In genomic region chr2:240868286-240869108, GRCh38 we compare ENCODE assay signal across 1 cellular context.
TF ChIP-seq lines count a peak whose summit lies in the region.

TSS of gene AGXT (plus strand) at chr2:240868824. CDS start at chr2:240868866, 42 bp downstream.

TF ChIP-seq in HepG2, 621 proteins besides CTCF, POLR2A, EP300 and RAD21 (continued from another document and continues in another):
- TF ChIP-seq, protein P1, sequence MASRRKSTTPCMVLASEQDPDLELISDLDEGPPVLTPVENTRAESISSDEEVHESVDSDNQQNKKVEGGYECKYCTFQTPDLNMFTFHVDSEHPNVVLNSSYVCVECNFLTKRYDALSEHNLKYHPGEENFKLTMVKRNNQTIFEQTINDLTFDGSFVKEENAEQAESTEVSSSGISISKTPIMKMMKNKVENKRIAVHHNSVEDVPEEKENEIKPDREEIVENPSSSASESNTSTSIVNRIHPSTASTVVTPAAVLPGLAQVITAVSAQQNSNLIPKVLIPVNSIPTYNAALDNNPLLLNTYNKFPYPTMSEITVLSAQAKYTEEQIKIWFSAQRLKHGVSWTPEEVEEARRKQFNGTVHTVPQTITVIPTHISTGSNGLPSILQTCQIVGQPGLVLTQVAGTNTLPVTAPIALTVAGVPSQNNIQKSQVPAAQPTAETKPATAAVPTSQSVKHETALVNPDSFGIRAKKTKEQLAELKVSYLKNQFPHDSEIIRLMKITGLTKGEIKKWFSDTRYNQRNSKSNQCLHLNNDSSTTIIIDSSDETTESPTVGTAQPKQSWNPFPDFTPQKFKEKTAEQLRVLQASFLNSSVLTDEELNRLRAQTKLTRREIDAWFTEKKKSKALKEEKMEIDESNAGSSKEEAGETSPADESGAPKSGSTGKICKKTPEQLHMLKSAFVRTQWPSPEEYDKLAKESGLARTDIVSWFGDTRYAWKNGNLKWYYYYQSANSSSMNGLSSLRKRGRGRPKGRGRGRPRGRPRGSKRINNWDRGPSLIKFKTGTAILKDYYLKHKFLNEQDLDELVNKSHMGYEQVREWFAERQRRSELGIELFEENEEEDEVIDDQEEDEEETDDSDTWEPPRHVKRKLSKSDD (CRISPR knock-in tag; IDR thresholded peaks at IDR 0.05; ENCODE audit: low read depth): no peak
- TF ChIP-seq ZSCAN31 (CRISPR knock-in tag; IDR thresholded peaks at IDR 0.05; ENCODE audit: low read depth): peak; percentile 55
- peak; percentile 42 for TF ChIP-seq ZNF883 (CRISPR knock-in tag; IDR thresholded peaks at IDR 0.05; ENCODE audit: not compliant biosample characterization)
- peak; percentile 50 for TF ChIP-seq FOXA3 (CRISPR knock-in tag; IDR thresholded peaks at IDR 0.05)
- TF ChIP-seq MIXL1 (CRISPR knock-in tag; IDR thresholded peaks at IDR 0.05): no peak; the same call in 1 of the 2 replicates
- TF ChIP-seq CBX1 (IDR thresholded peaks at IDR 0.05; ENCODE audit: low read depth): no peak
- TF ChIP-seq PITX1 (CRISPR knock-in tag; IDR thresholded peaks at IDR 0.05): peak; percentile 91
- TF ChIP-seq ZNF331 (CRISPR knock-in tag; IDR thresholded peaks at IDR 0.05): peak; percentile 62; the same call in 1 of the 2 replicates
- peak; percentile 81 for TF ChIP-seq ASH2L (IDR thresholded peaks at IDR 0.05; ENCODE audit: insufficient read length, low read depth, low read length)
- TF ChIP-seq ATRX (CRISPR knock-in tag; IDR thresholded peaks at IDR 0.05; ENCODE audit: borderline replicate concordance): no peak
- no peak; the same call in 1 of the 2 replicates for TF ChIP-seq ZMAT3 (CRISPR knock-in tag; conservative IDR thresholded peaks at IDR 0.05)
- TF ChIP-seq ZNF251 (CRISPR knock-in tag; IDR thresholded peaks at IDR 0.05): no peak
- TF ChIP-seq ZNF616 (CRISPR knock-in tag; IDR thresholded peaks at IDR 0.05; ENCODE audit: low read depth): peak; percentile 59; the same call in 1 of the 2 replicates
- no peak for TF ChIP-seq SRSF1 (optimal IDR thresholded peaks at IDR 0.05; ENCODE audit: low read depth, low read length)
- no peak for TF ChIP-seq RARG (CRISPR knock-in tag; IDR thresholded peaks at IDR 0.05; ENCODE audit: low read depth)
- no peak; the same call in 1 of the 2 replicates for TF ChIP-seq DNMT1 (CRISPR knock-in tag; IDR thresholded peaks at IDR 0.05)
- TF ChIP-seq ZNF263 (CRISPR knock-in tag; IDR thresholded peaks at IDR 0.05): peak; percentile 87
- no peak for TF ChIP-seq MBD4 (IDR thresholded peaks at IDR 0.05; ENCODE audit: borderline replicate concordance, low read length)
- TF ChIP-seq ARNTL (CRISPR knock-in tag; IDR thresholded peaks at IDR 0.05): peak; percentile 86
- no peak for TF ChIP-seq LCORL (IDR thresholded peaks at IDR 0.05)
- peak; percentile 89 for TF ChIP-seq LCORL (CRISPR knock-in tag; IDR thresholded peaks at IDR 0.05)
- peak; percentile 57; the same call in 1 of the 2 replicates for TF ChIP-seq ZNF547 (CRISPR knock-in tag; IDR thresholded peaks at IDR 0.05)
- peak; percentile 75; the same call in 1 of the 2 replicates for TF ChIP-seq ZFP37 (CRISPR knock-in tag; IDR thresholded peaks at IDR 0.05; ENCODE audit: borderline replicate concordance)
- TF ChIP-seq ZNF205 (CRISPR knock-in tag; IDR thresholded peaks at IDR 0.05): peak; percentile 16; the same call in 1 of the 2 replicates
- TF ChIP-seq ZNF232 (CRISPR knock-in tag; IDR thresholded peaks at IDR 0.05; ENCODE audit: borderline replicate concordance): peak; percentile 84; the same call in 1 of the 2 replicates
- no peak for TF ChIP-seq PCBP1 (IDR thresholded peaks at IDR 0.05; ENCODE audit: borderline replicate concordance, low read depth, low read length)
- TF ChIP-seq YY1 (IDR thresholded peaks at IDR 0.05; ENCODE audit: insufficient read depth, insufficient replicate concordance, low read depth, low read length): peak; percentile 34
- TF ChIP-seq ZNF224 (CRISPR knock-in tag; IDR thresholded peaks at IDR 0.05): peak; percentile 74; the same call in 1 of the 2 replicates
- peak; percentile 86 for TF ChIP-seq SKIL (CRISPR knock-in tag; IDR thresholded peaks at IDR 0.05; ENCODE audit: borderline replicate concordance)
- peak; percentile 66; the same call in 1 of the 2 replicates for TF ChIP-seq DRAP1 (CRISPR knock-in tag; IDR thresholded peaks at IDR 0.05)
- TF ChIP-seq MLLT10 (CRISPR knock-in tag; IDR thresholded peaks at IDR 0.05): 0 out of 2 replicates have a peak, but pooled peaks have one; percentile 40
- peak; percentile 45 for TF ChIP-seq SIX1 (CRISPR knock-in tag; IDR thresholded peaks at IDR 0.05; ENCODE audit: borderline replicate concordance)
- TF ChIP-seq ELF3 (CRISPR knock-in tag; IDR thresholded peaks at IDR 0.05): peak; percentile 69; the same call in 1 of the 2 replicates
- no peak; the same call in 1 of the 2 replicates for TF ChIP-seq SP2 (CRISPR knock-in tag; IDR thresholded peaks at IDR 0.05)
- peak; percentile 76; the same call in 1 of the 2 replicates for TF ChIP-seq ESRRA (CRISPR knock-in tag; IDR thresholded peaks at IDR 0.05; ENCODE audit: low read depth)
- peak; percentile 83; the same call in 1 of the 2 replicates for TF ChIP-seq ZNF317 (CRISPR knock-in tag; IDR thresholded peaks at IDR 0.05)
- TF ChIP-seq PAX8 (CRISPR knock-in tag; IDR thresholded peaks at IDR 0.05; ENCODE audit: borderline replicate concordance): no peak
- no peak for TF ChIP-seq POLR2AphosphoS2 (IDR thresholded peaks at IDR 0.05; ENCODE audit: low read depth, low read length)
- peak; percentile 78; the same call in 1 of the 2 replicates for TF ChIP-seq NAIF1 (CRISPR knock-in tag; IDR thresholded peaks at IDR 0.05; ENCODE audit: borderline replicate concordance)
- 0 out of 2 replicates have a peak, but pooled peaks have one; percentile 26 for TF ChIP-seq ZNF629 (CRISPR knock-in tag; conservative IDR thresholded peaks at IDR 0.05)
- TF ChIP-seq, protein P2, sequence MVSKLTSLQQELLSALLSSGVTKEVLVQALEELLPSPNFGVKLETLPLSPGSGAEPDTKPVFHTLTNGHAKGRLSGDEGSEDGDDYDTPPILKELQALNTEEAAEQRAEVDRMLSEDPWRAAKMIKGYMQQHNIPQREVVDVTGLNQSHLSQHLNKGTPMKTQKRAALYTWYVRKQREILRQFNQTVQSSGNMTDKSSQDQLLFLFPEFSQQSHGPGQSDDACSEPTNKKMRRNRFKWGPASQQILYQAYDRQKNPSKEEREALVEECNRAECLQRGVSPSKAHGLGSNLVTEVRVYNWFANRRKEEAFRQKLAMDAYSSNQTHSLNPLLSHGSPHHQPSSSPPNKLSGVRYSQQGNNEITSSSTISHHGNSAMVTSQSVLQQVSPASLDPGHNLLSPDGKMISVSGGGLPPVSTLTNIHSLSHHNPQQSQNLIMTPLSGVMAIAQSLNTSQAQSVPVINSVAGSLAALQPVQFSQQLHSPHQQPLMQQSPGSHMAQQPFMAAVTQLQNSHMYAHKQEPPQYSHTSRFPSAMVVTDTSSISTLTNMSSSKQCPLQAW (CRISPR knock-in tag; IDR thresholded peaks at IDR 0.05): peak; percentile 91
- no peak for TF ChIP-seq ZBTB8A (CRISPR knock-in tag; IDR thresholded peaks at IDR 0.05; ENCODE audit: borderline replicate concordance, low read depth)
- no peak for TF ChIP-seq TCF12 (IDR thresholded peaks at IDR 0.05)
- no peak for TF ChIP-seq TCF12 (CRISPR knock-in tag; IDR thresholded peaks at IDR 0.05)
- no peak for TF ChIP-seq JARID2 (CRISPR knock-in tag; IDR thresholded peaks at IDR 0.05; ENCODE audit: insufficient replicate concordance)
- 0 out of 2 replicates have a peak, but pooled peaks have one; percentile 75 for TF ChIP-seq ZNF354B (CRISPR knock-in tag; IDR thresholded peaks at IDR 0.05)
- TF ChIP-seq, protein P3, sequence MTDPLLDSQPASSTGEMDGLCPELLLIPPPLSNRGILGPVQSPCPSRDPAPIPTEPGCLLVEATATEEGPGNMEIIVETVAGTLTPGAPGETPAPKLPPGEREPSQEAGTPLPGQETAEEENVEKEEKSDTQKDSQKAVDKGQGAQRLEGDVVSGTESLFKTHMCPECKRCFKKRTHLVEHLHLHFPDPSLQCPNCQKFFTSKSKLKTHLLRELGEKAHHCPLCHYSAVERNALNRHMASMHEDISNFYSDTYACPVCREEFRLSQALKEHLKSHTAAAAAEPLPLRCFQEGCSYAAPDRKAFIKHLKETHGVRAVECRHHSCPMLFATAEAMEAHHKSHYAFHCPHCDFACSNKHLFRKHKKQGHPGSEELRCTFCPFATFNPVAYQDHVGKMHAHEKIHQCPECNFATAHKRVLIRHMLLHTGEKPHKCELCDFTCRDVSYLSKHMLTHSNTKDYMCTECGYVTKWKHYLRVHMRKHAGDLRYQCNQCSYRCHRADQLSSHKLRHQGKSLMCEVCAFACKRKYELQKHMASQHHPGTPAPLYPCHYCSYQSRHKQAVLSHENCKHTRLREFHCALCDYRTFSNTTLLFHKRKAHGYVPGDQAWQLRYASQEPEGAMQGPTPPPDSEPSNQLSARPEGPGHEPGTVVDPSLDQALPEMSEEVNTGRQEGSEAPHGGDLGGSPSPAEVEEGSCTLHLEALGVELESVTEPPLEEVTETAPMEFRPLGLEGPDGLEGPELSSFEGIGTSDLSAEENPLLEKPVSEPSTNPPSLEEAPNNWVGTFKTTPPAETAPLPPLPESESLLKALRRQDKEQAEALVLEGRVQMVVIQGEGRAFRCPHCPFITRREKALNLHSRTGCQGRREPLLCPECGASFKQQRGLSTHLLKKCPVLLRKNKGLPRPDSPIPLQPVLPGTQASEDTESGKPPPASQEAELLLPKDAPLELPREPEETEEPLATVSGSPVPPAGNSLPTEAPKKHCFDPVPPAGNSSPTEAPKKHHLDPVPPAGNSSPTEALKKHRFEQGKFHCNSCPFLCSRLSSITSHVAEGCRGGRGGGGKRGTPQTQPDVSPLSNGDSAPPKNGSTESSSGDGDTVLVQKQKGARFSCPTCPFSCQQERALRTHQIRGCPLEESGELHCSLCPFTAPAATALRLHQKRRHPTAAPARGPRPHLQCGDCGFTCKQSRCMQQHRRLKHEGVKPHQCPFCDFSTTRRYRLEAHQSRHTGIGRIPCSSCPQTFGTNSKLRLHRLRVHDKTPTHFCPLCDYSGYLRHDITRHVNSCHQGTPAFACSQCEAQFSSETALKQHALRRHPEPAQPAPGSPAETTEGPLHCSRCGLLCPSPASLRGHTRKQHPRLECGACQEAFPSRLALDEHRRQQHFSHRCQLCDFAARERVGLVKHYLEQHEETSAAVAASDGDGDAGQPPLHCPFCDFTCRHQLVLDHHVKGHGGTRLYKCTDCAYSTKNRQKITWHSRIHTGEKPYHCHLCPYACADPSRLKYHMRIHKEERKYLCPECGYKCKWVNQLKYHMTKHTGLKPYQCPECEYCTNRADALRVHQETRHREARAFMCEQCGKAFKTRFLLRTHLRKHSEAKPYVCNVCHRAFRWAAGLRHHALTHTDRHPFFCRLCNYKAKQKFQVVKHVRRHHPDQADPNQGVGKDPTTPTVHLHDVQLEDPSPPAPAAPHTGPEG (CRISPR knock-in tag; IDR thresholded peaks at IDR 0.05): peak; percentile 45; the same call in 1 of the 2 replicates
- no peak for TF ChIP-seq ZNF432 (CRISPR knock-in tag; IDR thresholded peaks at IDR 0.05; ENCODE audit: borderline replicate concordance)
- TF ChIP-seq TCF7L2 (IDR thresholded peaks at IDR 0.05; ENCODE audit: low read depth, low read length): no peak
- no peak; the same call in 1 of the 2 replicates for TF ChIP-seq ZSCAN9 (CRISPR knock-in tag; IDR thresholded peaks at IDR 0.05; ENCODE audit: borderline replicate concordance)
- TF ChIP-seq, protein P4, sequence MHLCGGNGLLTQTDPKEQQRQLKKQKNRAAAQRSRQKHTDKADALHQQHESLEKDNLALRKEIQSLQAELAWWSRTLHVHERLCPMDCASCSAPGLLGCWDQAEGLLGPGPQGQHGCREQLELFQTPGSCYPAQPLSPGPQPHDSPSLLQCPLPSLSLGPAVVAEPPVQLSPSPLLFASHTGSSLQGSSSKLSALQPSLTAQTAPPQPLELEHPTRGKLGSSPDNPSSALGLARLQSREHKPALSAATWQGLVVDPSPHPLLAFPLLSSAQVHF (CRISPR knock-in tag; IDR thresholded peaks at IDR 0.05): no peak
- TF ChIP-seq TAF15 (IDR thresholded peaks at IDR 0.05; ENCODE audit: low read depth, low read length, poor library complexity, severe bottlenecking): no peak
- peak; percentile 94 for TF ChIP-seq BORCS8-MEF2B (CRISPR knock-in tag; IDR thresholded peaks at IDR 0.05)
- TF ChIP-seq MNT (IDR thresholded peaks at IDR 0.05): no peak
- TF ChIP-seq, protein P5, sequence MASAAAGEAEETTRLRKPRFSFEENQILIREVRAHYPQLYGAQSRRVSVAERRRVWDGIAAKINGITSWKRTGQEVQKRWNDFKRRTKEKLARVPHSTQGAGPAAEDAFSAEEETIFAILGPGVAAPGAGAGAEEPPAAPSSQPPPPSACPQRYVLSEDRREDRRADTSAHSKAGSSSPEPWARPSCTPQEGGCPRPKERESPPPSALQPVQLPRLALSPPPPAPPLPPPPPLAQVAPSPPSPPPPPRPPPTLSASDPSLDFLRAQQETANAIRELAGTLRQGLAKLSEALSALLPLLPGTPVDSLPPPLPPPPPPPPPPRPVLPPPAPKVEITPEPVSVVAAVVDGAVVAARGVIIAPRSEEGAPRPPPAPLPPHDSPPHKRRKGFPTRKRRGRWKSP (CRISPR knock-in tag; IDR thresholded peaks at IDR 0.05): peak; percentile 72; the same call in 1 of the 2 replicates
- TF ChIP-seq MEF2D (CRISPR knock-in tag; IDR thresholded peaks at IDR 0.05): peak; percentile 86
- peak; percentile 92 for TF ChIP-seq RXRB (CRISPR knock-in tag; IDR thresholded peaks at IDR 0.05; ENCODE audit: borderline replicate concordance)
